24 cellular contexts compared by ENCODE assay signal in genomic region chr4:141675384-141675783, GRCh38.
"Had no signal": no experiment of that assay in that cellular context is flagged by ENCODE, and none has a peak within 500 bp of the region (broad histone marks: within the 10 kb centered on the region; RNA-seq: fewer than 3 reads in every experiment).

No MANE protein-coding gene starts in this region.

- DNase-seq: cerebellar nuclear complex; effector CD8-positive, alpha-beta T cell; esophagus squamous epithelium; foreskin melanocyte; glutamatergic neuron; kidney; left lung; mesenchymal stem cell; naive thymus-derived CD8-positive, alpha-beta T cell; nephron progenitor cell; nucleus accumbens; ovary; posterior cingulate gyrus; psoas muscle; right cardiac atrium; sigmoid colon; stimulated activated CD4-positive, alpha-beta T cell treated with anti-CD3 and anti-CD28 coated beads, Interleukin-4, amount 100 ng/mL, for 4 hours; stimulated activated naive CD4-positive, alpha-beta T cell; stimulated activated naive CD8-positive, alpha-beta T cell treated with anti-CD3 and anti-CD28 coated beads, Interleukin-15, amount 100 ng/mL, for 72 hours; trophoblast cell had no signal

- H3K36me3 Mint-ChIP-seq: mesothelial cell of epicardium; naive thymus-derived CD8-positive, alpha-beta T cell had no signal

- H3K4me1 ChIP-seq: esophagus squamous epithelium, left lung, sigmoid colon, suprapubic skin had no signal

- H3K27me3 Mint-ChIP-seq: dendritic cell treated with granulocyte-macrophage colony-stimulating factor and Interleukin-4, amounts not matched to agents 40 ng/mL and 50 ng/mL, for 4 days; stimulated activated naive CD8-positive, alpha-beta T cell treated with anti-CD3 and anti-CD28 coated beads, Interleukin-15, amount 100 ng/mL, for 72 hours had no signal

- H3K36me3 ChIP-seq: esophagus squamous epithelium, left lung, ovary, sigmoid colon, suprapubic skin, vagina had no signal

- H3K27ac ChIP-seq: esophagus squamous epithelium, left lung, ovary, psoas muscle, sigmoid colon, suprapubic skin, vagina had no signal

- H3K27ac Mint-ChIP-seq: dendritic cell treated with granulocyte-macrophage colony-stimulating factor and Interleukin-4, amounts not matched to agents 40 ng/mL and 50 ng/mL, for 4 days; mesothelial cell of epicardium; naive thymus-derived CD8-positive, alpha-beta T cell; nephron progenitor cell; stimulated activated naive CD8-positive, alpha-beta T cell treated with anti-CD3 and anti-CD28 coated beads, Interleukin-15, amount 100 ng/mL, for 72 hours had no signal

- H3K4me3 Mint-ChIP-seq: dendritic cell treated with granulocyte-macrophage colony-stimulating factor and Interleukin-4, amounts not matched to agents 40 ng/mL and 50 ng/mL, for 4 days; mesothelial cell of epicardium; naive thymus-derived CD8-positive, alpha-beta T cell; nephron progenitor cell; stimulated activated naive CD8-positive, alpha-beta T cell treated with anti-CD3 and anti-CD28 coated beads, Interleukin-15, amount 100 ng/mL, for 72 hours had no signal

- H3K4me1 Mint-ChIP-seq: stimulated activated naive CD8-positive, alpha-beta T cell treated with anti-CD3 and anti-CD28 coated beads, Interleukin-15, amount 100 ng/mL, for 72 hours had no signal

- H3K9me3 ChIP-seq: esophagus squamous epithelium, left lung, ovary, psoas muscle, sigmoid colon, suprapubic skin, vagina had no signal

- ATAC-seq: left lung; naive thymus-derived CD8-positive, alpha-beta T cell; psoas muscle; right cardiac atrium; stimulated activated naive CD8-positive, alpha-beta T cell treated with anti-CD3 and anti-CD28 coated beads, Interleukin-15, amount 100 ng/mL, for 72 hours had no signal

- H3K9me3 Mint-ChIP-seq: dendritic cell treated with granulocyte-macrophage colony-stimulating factor and Interleukin-4, amounts not matched to agents 40 ng/mL and 50 ng/mL, for 4 days; mesothelial cell of epicardium; naive thymus-derived CD8-positive, alpha-beta T cell; nephron progenitor cell; stimulated activated naive CD8-positive, alpha-beta T cell treated with anti-CD3 and anti-CD28 coated beads, Interleukin-15, amount 100 ng/mL, for 72 hours had no signal

- H3K4me3 ChIP-seq: esophagus squamous epithelium, left lung, ovary, psoas muscle, sigmoid colon, suprapubic skin, vagina had no signal

- H3K27me3 ChIP-seq: esophagus squamous epithelium, left lung, ovary, sigmoid colon, suprapubic skin, vagina had no signal
